10 cellular contexts compared by ENCODE assay signal in the genomic region with DNA sequence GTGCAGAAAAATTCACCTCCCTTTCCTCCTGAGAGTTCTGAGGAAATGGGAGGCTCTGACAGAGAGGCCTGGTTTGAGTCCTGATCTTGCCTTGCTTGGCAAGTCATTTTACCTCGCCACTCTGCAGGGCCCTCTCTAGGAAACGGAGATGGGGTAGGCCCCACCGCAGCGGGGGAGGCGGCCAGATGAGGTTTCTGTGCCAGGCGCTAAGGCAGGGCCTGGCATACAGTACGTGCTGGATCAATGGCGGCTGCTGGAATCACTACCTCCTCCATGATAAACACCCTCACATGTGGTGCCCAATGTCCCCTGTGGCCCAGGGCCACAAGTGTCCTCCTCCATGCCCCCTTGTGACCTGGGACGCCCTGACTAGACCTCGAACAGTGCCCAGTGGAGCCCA. TPM values are rescaled to one million over a fixed set of nuclear protein-coding genes. Genes with fewer than 3 reads are reported as not detected.
DNase-seq lines count a peak whose midpoint lies in the region; ATAC-seq and TF ChIP-seq lines count a peak whose summit lies in the region.
"Had no signal": no experiment of that assay in that cellular context is flagged by ENCODE, and none has a peak within 500 bp of the region (broad histone marks: within the 10 kb centered on the region; RNA-seq: fewer than 3 reads in every experiment).

No MANE protein-coding gene starts in this region.

- no peaks in the 10 kb centered on the region for H3K9me3 Mint-ChIP-seq in CD8-positive, alpha-beta memory T cell
- H3K9me3 Mint-ChIP-seq in naive thymus-derived CD8-positive, alpha-beta T cell: no peaks in the 10 kb centered on the region

- H3K27ac ChIP-seq in CD8-positive, alpha-beta memory T cell (ENCODE audit: low read depth, low read length): no peak overlapping the region
- H3K27ac ChIP-seq in HUES6 (ENCODE audit: low read depth, low read length): peak overlapping the region; percentile 11; the same call in 1 of the 2 replicates
- H3K27ac ChIP-seq in A673 (ENCODE audit: low read depth, low read length, poor library complexity, severe bottlenecking): no peak overlapping the region

- H3K9me3 ChIP-seq in CD8-positive, alpha-beta memory T cell (ENCODE audit: low read length): no peaks in the 10 kb centered on the region
- H3K9me3 ChIP-seq in HUES6 (ENCODE audit: control insufficient read depth, insufficient read depth, low read depth, low read length) (no peaks in the 10 kb centered on the region), A673 (ENCODE audit: low read depth, low read length, poor library complexity, severe bottlenecking) (no peaks in the 10 kb centered on the region)
- H3K9me3 ChIP-seq: thoracic aorta had no signal

- H3K27ac Mint-ChIP-seq in CD8-positive, alpha-beta memory T cell: peak overlapping the region in 5 of 8 donors; percentile 49 to 92 (median 74)
- H3K27ac Mint-ChIP-seq in naive thymus-derived CD8-positive, alpha-beta T cell: peak overlapping the region in 8 of 10 donors; percentile 42 to 86 (median 76)

- CTCF ChIA-PET in CD8-positive, alpha-beta memory T cell (lab: Charles Lee): interaction anchor here (5.0 to 7.2 kb wide), 2 partner anchors 62 to 154 kb away, joined by 39 to 79 read pairs; partner anchors contain the start of genes NOL9 and TAS1R1
- CTCF ChIA-PET in A673 (lab: Charles Lee): no interaction called here

- intact Hi-C loops in A673 (cut with micrococcal nuclease; ENCODE audit: unreplicated experiment): no loop called here

- no peak for DNase-seq in CD8-positive, alpha-beta memory T cell
- DNase-seq in astrocyte of the cerebellum (ENCODE audit: low read depth) (no peak), A673 (ENCODE audit: low spot score) (no peak), occipital lobe (lab: John Stamatoyannopoulos, UW) (no peak), NCI-H1930 (lab: John Stamatoyannopoulos, UW) (no peak), erythroblast (lab: John Stamatoyannopoulos, UW) (no peak)
- no peak for DNase-seq in naive thymus-derived CD8-positive, alpha-beta T cell

- H3K4me1 Mint-ChIP-seq in CD8-positive, alpha-beta memory T cell: peaks cover 15 to 30% (median 20%) of the 10 kb centered on the region in 3 donors
- H3K4me1 Mint-ChIP-seq in naive thymus-derived CD8-positive, alpha-beta T cell: peaks cover 19 to 42% (median 35%) of the 10 kb centered on the region in 4 donors

- H3K4me3 ChIP-seq in CD8-positive, alpha-beta memory T cell (ENCODE audit: low read length): no peak overlapping the region
- H3K4me3 ChIP-seq in HUES6 (ENCODE audit: low read depth, low read length): peak overlapping the region; percentile 85; the same call in 1 of the 2 replicates
- H3K4me3 ChIP-seq in astrocyte of the cerebellum (ENCODE audit: low read depth, low read length): peak overlapping the region; percentile 88
- no peak overlapping the region for H3K4me3 ChIP-seq in A673 (ENCODE audit: low read depth, low read length, poor library complexity, severe bottlenecking)
- H3K4me3 ChIP-seq: lung had no signal

- peaks cover 11% of the 10 kb centered on the region for H3K4me1 ChIP-seq in CD8-positive, alpha-beta memory T cell (ENCODE audit: insufficient read depth, low read length)
- peaks cover 44% of the 10 kb centered on the region for H3K4me1 ChIP-seq in HUES6 (ENCODE audit: control insufficient read depth, insufficient read depth, low read length)
- peaks cover 14% of the 10 kb centered on the region for H3K4me1 ChIP-seq in A673 (ENCODE audit: insufficient read depth, low read length, poor library complexity, severe bottlenecking)

- POLR2A ChIA-PET in CD8-positive, alpha-beta memory T cell (lab: Charles Lee): no interaction called here
- POLR2A ChIA-PET in naive thymus-derived CD8-positive, alpha-beta T cell (lab: Charles Lee): interaction anchor here (0.5 to 6.2 kb wide), 9 partner anchors 8 to 130 kb away, joined by 3 to 43 read pairs (median 9); partner anchors contain the start of genes ESPN, KLHL21, NOL9 and TAS1R1
- POLR2A ChIA-PET in A673 (lab: Charles Lee; ENCODE audit: low non-redundant PET): no interaction called here

- H3K36me3 ChIP-seq in CD8-positive, alpha-beta memory T cell (ENCODE audit: insufficient read depth, low read length): no peaks in the 10 kb centered on the region
- H3K36me3 ChIP-seq in HUES6 (ENCODE audit: control insufficient read depth, insufficient read depth, low read length) (no peaks in the 10 kb centered on the region), A673 (ENCODE audit: insufficient read depth, low read length, poor library complexity, severe bottlenecking) (no peaks in the 10 kb centered on the region)
- H3K36me3 ChIP-seq: thoracic aorta had no signal

- peaks cover 3 to 15% of the 10 kb centered on the region in 2 donors for H3K27me3 Mint-ChIP-seq in CD8-positive, alpha-beta memory T cell
- peaks cover 0 to 14% (median 7%) of the 10 kb centered on the region in 5 donors for H3K27me3 Mint-ChIP-seq in naive thymus-derived CD8-positive, alpha-beta T cell

- H3K27me3 ChIP-seq in CD8-positive, alpha-beta memory T cell (ENCODE audit: insufficient read depth, low read length, poor library complexity, severe bottlenecking): peaks cover 5% of the 10 kb centered on the region
- H3K27me3 ChIP-seq in HUES6 (ENCODE audit: control insufficient read depth, insufficient read depth, low read length) (peaks cover 14% of the 10 kb centered on the region), A673 (replicated peaks; ENCODE audit: insufficient read depth, low read depth, low read length, poor library complexity) (no peaks in the 10 kb centered on the region)

- no peak for ATAC-seq in naive thymus-derived CD8-positive, alpha-beta T cell

- no peak for TF ChIP-seq CTCF in astrocyte of the cerebellum (IDR thresholded peaks at IDR 0.05; ENCODE audit: low read depth, low read length, missing control alignments)
- no peak for TF ChIP-seq CTCF in A673 (conservative IDR thresholded peaks at IDR 0.05; ENCODE audit: low read depth, low read length)

- TF ChIP-seq POLR2A in erythroblast (IDR thresholded peaks at IDR 0.05; ENCODE audit: low read length): no peak

- no TSS peak for BruUV-seq in A673 (replicated peaks; lab: Mats Ljungman, UMichigan)

- in situ Hi-C loops in astrocyte of the cerebellum (cut with HindIII; ENCODE audit: low sequenced_read_pairs): no loop called here

- H3K36me3 Mint-ChIP-seq in CD8-positive, alpha-beta memory T cell: peaks cover 0 to 2% (median 0%) of the 10 kb centered on the region in 3 donors
- H3K36me3 Mint-ChIP-seq in naive thymus-derived CD8-positive, alpha-beta T cell: peaks cover 0 to 2% (median 0%) of the 10 kb centered on the region in 3 donors

- peak overlapping the region in 6 of 7 donors; percentile 68 to 89 (median 79) for H3K4me3 Mint-ChIP-seq in CD8-positive, alpha-beta memory T cell
- H3K4me3 Mint-ChIP-seq in naive thymus-derived CD8-positive, alpha-beta T cell: peak overlapping the region; percentile 76 to 87 (median 82)

- H3K9ac ChIP-seq in HUES6 (ENCODE audit: low read length): no peak overlapping the region

RNA-seq across cellular contexts. Expression of gene PLEKHG5, which starts 0.5 kb away (rescaled TPM):
- total RNA-seq in CD8-positive, alpha-beta memory T cell: 1 to 10 TPM; 2.2 to 2.6 TPM
- polyA plus RNA-seq in CD8-positive, alpha-beta memory T cell: 1.0 TPM
- 1 to 10 TPM; 6.3 to 7.0 TPM for total RNA-seq in naive thymus-derived CD8-positive, alpha-beta T cell
- 1 to 10 TPM in 1 of 3 donors, under 1 TPM in 2; 0.57 to 1.4 (median 0.59) TPM for polyA plus RNA-seq in naive thymus-derived CD8-positive, alpha-beta T cell
- total RNA-seq in A673 (2021): 0.86 and 2.3 TPM in 2 replicates
- total RNA-seq in occipital lobe: 25.6 TPM

RNA-seq across cellular contexts. Expression of gene TNFRSF25, which starts 26.0 kb away (rescaled TPM):
- total RNA-seq in CD8-positive, alpha-beta memory T cell: 100 to 1,000 TPM in 1 of 2 experiments, 10 to 100 TPM in 1; 90.8 to 100 TPM
- 30.0 TPM for polyA plus RNA-seq in CD8-positive, alpha-beta memory T cell
- total RNA-seq in naive thymus-derived CD8-positive, alpha-beta T cell: 100 to 1,000 TPM; 378 to 381 TPM
- 10 to 100 TPM in 2 of 3 donors, 1 to 10 TPM in 1; 7.2 to 28.7 (median 10.6) TPM for polyA plus RNA-seq in naive thymus-derived CD8-positive, alpha-beta T cell
- total RNA-seq in A673 (2021) (0.97 and 1.5 TPM in 2 replicates), occipital lobe (9.5 TPM)

Comparison
In these comparisons a context has a peak if more than half of its experiments do, and no peak if none do; other contexts are left out.
1. H3K4me3 ChIP-seq: peak in HUES6 (single experiment) and astrocyte of the cerebellum (single experiment); none in CD8-positive, alpha-beta memory T cell (single experiment) and A673 (single experiment).